8 cellular contexts compared by ENCODE assay signal in genomic region chr12:49019435-49020317, GRCh38. TPM values are rescaled to one million over a fixed set of nuclear protein-coding genes. Genes with fewer than 3 reads are reported as not detected.
A peak's percentile ranks its signal among the peaks of the same experiment; 100 is the strongest.
DNase-seq lines count a peak whose midpoint lies in the region; ATAC-seq and TF ChIP-seq lines count a peak whose summit lies in the region.

No MANE protein-coding gene starts in this region.

- peak; percentile 51 for TF ChIP-seq CTCF in AG10803 (conservative IDR thresholded peaks at IDR 0.05; ENCODE audit: low read length)
- TF ChIP-seq CTCF in GM13977 (IDR thresholded peaks at IDR 0.05; ENCODE audit: extremely low read depth, insufficient read depth, missing control alignments) = peak; percentile 44

- no peak overlapping the region; the same call in 1 of the 2 replicates for H3K4me3 ChIP-seq in AG10803 (ENCODE audit: low read length)

- H3K4me3 Mint-ChIP-seq in activated naive CD8-positive, alpha-beta T cell treated with anti-CD3 and anti-CD28 coated beads, Interleukin-2, amount 10 ng/mL, durations not matched to agents 7 days and 5 days = peak overlapping the region; percentile 95

- peak overlapping the region; percentile 97 for H3K27ac Mint-ChIP-seq in activated naive CD8-positive, alpha-beta T cell treated with anti-CD3 and anti-CD28 coated beads, Interleukin-2, amount 10 ng/mL, durations not matched to agents 7 days and 5 days

- in situ Hi-C loops in GM13977 (cut with MboI; ENCODE audit: low pct_unique_long_range_greater_than_20kb, low sequenced_read_pairs, unreplicated experiment) = no loop called here

- POLR2A ChIA-PET in activated naive CD8-positive, alpha-beta T cell treated with anti-CD3 and anti-CD28 coated beads, Interleukin-2, amount 10 ng/mL, durations not matched to agents 7 days and 5 days (lab: Charles Lee) = interaction anchor here (0.7 to 1.9 kb wide), 13 partner anchors 12 to 111 kb away, joined by 3 to 13 read pairs (median 4); partner anchors contain the start of genes RHEBL1 and TUBA1B

- H3K27me3 Mint-ChIP-seq in activated naive CD8-positive, alpha-beta T cell treated with anti-CD3 and anti-CD28 coated beads, Interleukin-2, amount 10 ng/mL, durations not matched to agents 7 days and 5 days = no peaks in the 10 kb centered on the region

- peaks cover 21% of the 10 kb centered on the region for H3K4me1 Mint-ChIP-seq in activated naive CD8-positive, alpha-beta T cell treated with anti-CD3 and anti-CD28 coated beads, Interleukin-2, amount 10 ng/mL, durations not matched to agents 7 days and 5 days

- H3K9me3 Mint-ChIP-seq in activated naive CD8-positive, alpha-beta T cell treated with anti-CD3 and anti-CD28 coated beads, Interleukin-2, amount 10 ng/mL, durations not matched to agents 7 days and 5 days = no peaks in the 10 kb centered on the region

- DNase-seq in AG10803 (ENCODE audit: low read depth) (peak; percentile 52), GM13977 (ENCODE audit: low spot score) (peak; percentile 77), iris pigment epithelial cell (ENCODE audit: low read depth) (peak; percentile 48)
- DNase-seq in activated naive CD8-positive, alpha-beta T cell treated with anti-CD3 and anti-CD28 coated beads, Interleukin-2, amount 10 ng/mL, durations not matched to agents 7 days and 5 days = peak; percentile 39
- peak; percentile 61 for DNase-seq in stimulated activated naive CD8-positive, alpha-beta T cell treated with anti-CD3 and anti-CD28 coated beads, Interleukin-15, Interleukin-2, amounts not matched to agents 100 U/mL and 50 U/mL, for 24 hours

- peaks cover 15% of the 10 kb centered on the region for H3K36me3 Mint-ChIP-seq in activated naive CD8-positive, alpha-beta T cell treated with anti-CD3 and anti-CD28 coated beads, Interleukin-2, amount 10 ng/mL, durations not matched to agents 7 days and 5 days

- ATAC-seq in activated naive CD8-positive, alpha-beta T cell treated with anti-CD3 and anti-CD28 coated beads, Interleukin-2, amount 10 ng/mL, durations not matched to agents 7 days and 5 days (ENCODE audit: low read depth) = peak; percentile 5
- no peak for ATAC-seq in stimulated activated naive CD8-positive, alpha-beta T cell treated with anti-CD3 and anti-CD28 coated beads, Interleukin-15, Interleukin-2, amounts not matched to agents 100 U/mL and 50 U/mL, for 24 hours
- ATAC-seq in GM18861 (IDR thresholded peaks at IDR 0.05; ENCODE audit: unreplicated experiment) = no peak
- no peak for ATAC-seq in GM18502 (IDR thresholded peaks at IDR 0.05; ENCODE audit: poor library complexity, unreplicated experiment)

TF ChIP-seq in PFSK-1, 5 proteins besides CTCF, POLR2A, EP300 and RAD21:
- no peak for TF ChIP-seq POLR2AphosphoS5 (IDR thresholded peaks at IDR 0.05; ENCODE audit: low read depth, low read length)
- TF ChIP-seq FOXP2 (optimal IDR thresholded peaks at IDR 0.05; ENCODE audit: borderline replicate concordance, extremely low read depth, extremely low read length, insufficient read depth) = no peak
- TF ChIP-seq SIN3A (IDR thresholded peaks at IDR 0.05; ENCODE audit: borderline replicate concordance, insufficient read depth, low read length) = 0 out of 2 replicates have a peak, but pooled peaks have one; percentile 18
- TF ChIP-seq TAF1 (IDR thresholded peaks at IDR 0.05; ENCODE audit: borderline replicate concordance, insufficient read depth, low read length) = no peak
- peak in 1 of 2 experiments; percentile 57; a peak in 1 of 4 replicates for TF ChIP-seq REST (IDR thresholded peaks at IDR 0.05; ENCODE audit: insufficient read depth in 1 of 2, low read depth in 2 of 2, low read length in 2 of 2)

RNA-seq across cellular contexts. Expression of gene PRKAG1, which starts 1.1 kb away (rescaled TPM):
- polyA plus RNA-seq in PFSK-1 (2012; ENCODE audit: insufficient read length, low read depth) = 49.7 TPM
- 10 to 100 TPM; 50.0 to 56.6 TPM for total RNA-seq in activated naive CD8-positive, alpha-beta T cell treated with anti-CD3 and anti-CD28 coated beads, Interleukin-2, amount 10 ng/mL, durations not matched to agents 7 days and 5 days

RNA-seq across cellular contexts. Expression of gene DDN, which starts 20.5 kb away (rescaled TPM):
- polyA plus RNA-seq in PFSK-1 (2012; ENCODE audit: insufficient read length, low read depth) = 1.4 TPM
- total RNA-seq in activated naive CD8-positive, alpha-beta T cell treated with anti-CD3 and anti-CD28 coated beads, Interleukin-2, amount 10 ng/mL, durations not matched to agents 7 days and 5 days = under 1 TPM; 0.20 to 0.30 TPM

RNA-seq across cellular contexts. Expression of gene KMT2D, which starts 40.9 kb away (rescaled TPM):
- 54.1 TPM for polyA plus RNA-seq in PFSK-1 (2012; ENCODE audit: insufficient read length, low read depth)
- total RNA-seq in activated naive CD8-positive, alpha-beta T cell treated with anti-CD3 and anti-CD28 coated beads, Interleukin-2, amount 10 ng/mL, durations not matched to agents 7 days and 5 days = 100 to 1,000 TPM; 123 to 129 TPM

RNA-seq across cellular contexts. Expression of gene WNT1, which starts 41.6 kb away (rescaled TPM):
- not detected for polyA plus RNA-seq in PFSK-1 (2012; ENCODE audit: insufficient read length, low read depth)
- 1 to 10 TPM; 1.7 to 2.0 TPM for total RNA-seq in activated naive CD8-positive, alpha-beta T cell treated with anti-CD3 and anti-CD28 coated beads, Interleukin-2, amount 10 ng/mL, durations not matched to agents 7 days and 5 days

RNA-seq across cellular contexts. Expression of gene WNT10B, which starts 48.1 kb away (rescaled TPM):
- 11.5 TPM for polyA plus RNA-seq in PFSK-1 (2012; ENCODE audit: insufficient read length, low read depth)
- total RNA-seq in activated naive CD8-positive, alpha-beta T cell treated with anti-CD3 and anti-CD28 coated beads, Interleukin-2, amount 10 ng/mL, durations not matched to agents 7 days and 5 days = 10 to 100 TPM in 1 of 2 experiments, 1 to 10 TPM in 1; 9.4 to 10.1 TPM
